Comparison of ENCODE assay signal across 8 cellular contexts in genomic region chrX:153494541-153495361, GRCh38. TPM values are rescaled to one million over a fixed set of nuclear protein-coding genes. Genes with fewer than 3 reads are reported as not detected.
DNase-seq lines count a peak whose midpoint lies in the region; ATAC-seq and TF ChIP-seq lines count a peak whose summit lies in the region.

Gene BGN, plus strand, starts transcription at chrX:153494980. Its CDS starts 9,652 bp downstream, at chrX:153504632.

- intact Hi-C loops in prostate gland (cut with DNase I), result no loop called here

- 8% methylated on average over 24 of the region's 41 CpGs for WGBS in prostate gland

- H3K4me1 ChIP-seq in cardiac muscle cell (ENCODE audit: low read depth), result no peaks in the 10 kb centered on the region
- no peaks in the 10 kb centered on the region for H3K4me1 ChIP-seq in prostate gland (replicated peaks)

- H3K36me3 Mint-ChIP-seq in HFFc6 (ENCODE audit: low read depth) (no peaks in the 10 kb centered on the region), T-cell (no peaks in the 10 kb centered on the region)

- H3K36me3 ChIP-seq in cardiac muscle cell, result no peaks in the 10 kb centered on the region
- no peaks in the 10 kb centered on the region for H3K36me3 ChIP-seq in prostate gland

- peak; percentile 67 for TF ChIP-seq CTCF in HFFc6 (IDR thresholded peaks at IDR 0.05)
- peak; percentile 48 for TF ChIP-seq CTCF in cardiac muscle cell (IDR thresholded peaks at IDR 0.05; ENCODE audit: low read depth, low read length)
- peak in 2 of 4 experiments; percentile 29 to 39 for TF ChIP-seq CTCF in prostate gland (IDR thresholded peaks at IDR 0.05)

- peak; percentile 49 for DNase-seq in HFFc6
- peak in 5 of 34 experiments; percentile 5 to 14 (median 7) for DNase-seq in T-cell
- peak; percentile 44 to 82 for DNase-seq in cardiac muscle cell (ENCODE audit: low read depth in 1 of 2, low spot score in 1 of 2)
- no peak for DNase-seq in prostate gland (ENCODE audit: low spot score)
- no peak for DNase-seq in NOMO-1 (lab: John Stamatoyannopoulos, UW; ENCODE audit: unreplicated experiment in 2 of 2)
- DNase-seq in NCI-H2029 treated with DMSO at 0.1 percent for 48 hours (lab: John Stamatoyannopoulos, UW), result no peak

- H3K27me3 ChIP-seq in cardiac muscle cell (no peaks in the 10 kb centered on the region), prostate gland (replicated peaks; ENCODE audit: insufficient read depth) (no peaks in the 10 kb centered on the region)

- H3K4me1 Mint-ChIP-seq in HFFc6 (ENCODE audit: low read depth), result peaks cover 11% of the 10 kb centered on the region
- no peaks in the 10 kb centered on the region for H3K4me1 Mint-ChIP-seq in T-cell

- H3K27ac ChIP-seq in cardiac muscle cell (no peak within 1 kb of the TSS), prostate gland (peak within 1 kb of the TSS in 1 of 2 donors; percentile 11)

- TF ChIP-seq POLR2A in prostate gland (IDR thresholded peaks at IDR 0.05) (no peak), GM18505 (IDR thresholded peaks at IDR 0.05; ENCODE audit: borderline replicate concordance, extremely low read depth, insufficient read depth, insufficient read length) (no peak)

- CTCF ChIA-PET in T-cell (lab: Charles Lee), result no interaction called here

- POLR2A ChIA-PET in T-cell (lab: Charles Lee), result no interaction called here

- peak within 1 kb of the TSS; percentile 98 for H3K4me3 Mint-ChIP-seq in HFFc6
- H3K4me3 Mint-ChIP-seq in T-cell, result peak within 1 kb of the TSS in 1 of 3 donors; percentile 17

- H3K27me3 Mint-ChIP-seq in HFFc6 (ENCODE audit: insufficient read depth), result peaks cover 2% of the 10 kb centered on the region; the same call in 1 of the 2 replicates
- peaks cover 4 to 6% of the 10 kb centered on the region in 2 donors for H3K27me3 Mint-ChIP-seq in T-cell

- no peaks in the 10 kb centered on the region for H3K9me3 Mint-ChIP-seq in HFFc6
- H3K9me3 Mint-ChIP-seq in T-cell, result no peaks in the 10 kb centered on the region

- H3K4me3 ChIP-seq in cardiac muscle cell (no peak within 1 kb of the TSS), prostate gland (no peak within 1 kb of the TSS)

- H3K27ac Mint-ChIP-seq in HFFc6 (peak within 1 kb of the TSS; percentile 90), T-cell (no peak within 1 kb of the TSS)

- H3K9me3 ChIP-seq in cardiac muscle cell (ENCODE audit: low read depth) (no peaks in the 10 kb centered on the region), prostate gland (no peaks in the 10 kb centered on the region)

- ATAC-seq in T-cell (replicated peaks in 1 of 4) (peak in 3 of 4 experiments; percentile 33 to 57 (median 36)), GM21515 (IDR thresholded peaks at IDR 0.05; ENCODE audit: unreplicated experiment) (no peak), GM18505 (IDR thresholded peaks at IDR 0.05; ENCODE audit: unreplicated experiment) (no peak)

RNA-seq across cellular contexts. Expression of gene BGN, which starts in this region (rescaled TPM):
- 100 to 1,000 TPM; 324 to 382 (median 367) TPM for total RNA-seq in HFFc6 (2021; fragmentation: NEBNext Ultra II Directional; extraction: Animal tissue kit (Norgen Biotek cat#: 25700))
- total RNA-seq in T-cell (under 1 TPM in 3 of 5 donors, not detected in 2; 0.25 to 0.70 (median 0.30) TPM), cardiac muscle cell (0.54 and 1.9 TPM in 2 replicates), prostate gland (100 to 1,000 TPM in 1 of 2 donors, 10 to 100 TPM in 1; 16.9 to 174 TPM)
- 1.0 and 2.2 TPM in 2 replicates for polyA plus RNA-seq in cardiac muscle cell

Comparison
In these comparisons a context has a peak if more than half of its experiments do, and no peak if none do; other contexts are left out.
1. Peak in ATAC-seq in T-cell; RNA of the gene not detected or under 1 TPM.
2. DNase-seq: peak in HFFc6 (single experiment) and cardiac muscle cell (2 of 2); none in prostate gland (single experiment), NOMO-1 (0 of 2) and NCI-H2029 treated with DMSO at 0.1 percent for 48 hours (single experiment).